Comparison of ENCODE assay signal across 2 cellular contexts in genomic region chr1:2630498-2631135, GRCh38.
TF ChIP-seq lines count a peak whose summit lies in the region.

No MANE protein-coding gene starts in this region.

TF ChIP-seq in HEK293, 187 proteins besides CTCF, POLR2A, EP300 and RAD21:
- TF ChIP-seq ZBTB26 (tag by site-specific recombination; optimal IDR thresholded peaks at IDR 0.05) (peak; percentile 34), ZNF629 (tag by site-specific recombination; IDR thresholded peaks at IDR 0.05) (no peak), ZNF302 (tag by site-specific recombination; IDR thresholded peaks at IDR 0.05; ENCODE audit: low read depth) (no peak), ZNF18 (tag by site-specific recombination; IDR thresholded peaks at IDR 0.05) (0 out of 2 replicates have a peak, but pooled peaks have one; percentile 3), ZNF350 (tag by site-specific recombination; IDR thresholded peaks at IDR 0.05) (no peak), GLI4 (tag by site-specific recombination; IDR thresholded peaks at IDR 0.05) (no peak), ZSCAN4 (tag by site-specific recombination; IDR thresholded peaks at IDR 0.05) (peak; percentile 43; the same call in 1 of the 2 replicates), WT1 (tag by site-specific recombination; IDR thresholded peaks at IDR 0.05) (no peak), ZNF529 (tag by site-specific recombination; IDR thresholded peaks at IDR 0.05; ENCODE audit: insufficient replicate concordance) (no peak), ZSCAN5A (tag by site-specific recombination; IDR thresholded peaks at IDR 0.05) (no peak), ZBTB8A (tag by site-specific recombination; IDR thresholded peaks at IDR 0.05) (no peak), INSM2 (tag by site-specific recombination; IDR thresholded peaks at IDR 0.05) (no peak), ZNF658 (tag by site-specific recombination; IDR thresholded peaks at IDR 0.05) (no peak)

TF ChIP-seq in H1, 55 proteins besides CTCF, POLR2A, EP300 and RAD21:
- TF ChIP-seq NRF1 (IDR thresholded peaks at IDR 0.05; ENCODE audit: low read depth, low read length) (no peak), NANOG (IDR thresholded peaks at IDR 0.05; ENCODE audit: insufficient read depth, low read depth, low read length, poor library complexity, severe bottlenecking) (no peak), BACH1 (IDR thresholded peaks at IDR 0.05; ENCODE audit: low read length) (no peak), YY1 (IDR thresholded peaks at IDR 0.05; ENCODE audit: low read depth, low read length) (no peak), CHD7 (IDR thresholded peaks at IDR 0.05; ENCODE audit: insufficient replicate concordance, low read length) (no peak), KDM1A (IDR thresholded peaks at IDR 0.05; ENCODE audit: borderline replicate concordance, low read length) (no peak), MAX (IDR thresholded peaks at IDR 0.05) (no peak), GTF2F1 (IDR thresholded peaks at IDR 0.05; ENCODE audit: borderline replicate concordance, low read depth, low read length) (no peak), BRCA1 (IDR thresholded peaks at IDR 0.05; ENCODE audit: low read depth, low read length) (no peak), TAF1 (IDR thresholded peaks at IDR 0.05; ENCODE audit: low read depth, low read length) (no peak), TAF7 (optimal IDR thresholded peaks at IDR 0.05; ENCODE audit: borderline replicate concordance, low read depth, low read length) (no peak), USF2 (IDR thresholded peaks at IDR 0.05; ENCODE audit: low read length) (no peak), POLR2AphosphoS5 (IDR thresholded peaks at IDR 0.05; ENCODE audit: low read depth, low read length) (no peak), ATF3 (IDR thresholded peaks at IDR 0.05; ENCODE audit: insufficient read depth, low read depth, low read length) (no peak)
